Comparison of ENCODE assay signal across 25 cellular contexts in genomic region chr10:4231439-4231838, GRCh38.
"Had no signal": no experiment of that assay in that cellular context is flagged by ENCODE, and none has a peak within 500 bp of the region (broad histone marks: within the 10 kb centered on the region; RNA-seq: fewer than 3 reads in every experiment).

No MANE protein-coding gene starts in this region.

- H3K4me1 ChIP-seq: stomach, testis, thyroid gland, tibial nerve, upper lobe of left lung, upper lobe of right lung, uterus, vagina had no signal

- H3K4me3 ChIP-seq: stomach, suprapubic skin, testis, thoracic aorta, thyroid gland, tibial artery, tibial nerve, transverse colon, upper lobe of left lung, upper lobe of right lung, uterus, vagina had no signal

- H3K36me3 ChIP-seq: stomach, suprapubic skin, thoracic aorta, thyroid gland, tibial nerve, transverse colon, upper lobe of left lung, upper lobe of right lung, uterus, vagina had no signal

- ATAC-seq: stimulated activated effector memory CD8-positive, alpha-beta T cell treated with anti-CD3 and anti-CD28 coated beads, Interleukin-12 subunit alpha, Interleukin-12 subunit beta, amount 100 ng/mL, for 72 hours; stimulated activated memory B cell treated with anti-CD40 and anti-IgM and Interleukin-4, amounts not matched to agents 10 μg/mL and 1 μg/mL and 100 μg/mL, for 72 hours; stimulated activated naive B cell treated with anti-CD40 and anti-IgM and Interleukin-4, amounts not matched to agents 10 μg/mL and 1 μg/mL and 100 μg/mL, for 72 hours; stimulated activated naive CD8-positive, alpha-beta T cell treated with anti-CD3 and anti-CD28 coated beads, Interleukin-15, amount 100 ng/mL, for 72 hours; stimulated activated naive CD8-positive, alpha-beta T cell treated with anti-CD3 and anti-CD28 coated beads, Interleukin-15, Interleukin-2, amounts not matched to agents 100 U/mL and 50 U/mL, for 24 hours; upper lobe of right lung had no signal

- DNase-seq: stimulated activated CD4-positive, alpha-beta T cell treated with anti-CD3 and anti-CD28 coated beads, Interleukin-2, amount 100 ng/mL, for 48 hours; stimulated activated CD4-positive, alpha-beta T cell treated with anti-CD3 and anti-CD28 coated beads, Interleukin-4, amount 100 ng/mL, for 1 hour; stimulated activated CD4-positive, alpha-beta T cell treated with anti-CD3 and anti-CD28 coated beads, Interleukin-4, amount 100 ng/mL, for 24 hours; stimulated activated CD4-positive, alpha-beta T cell treated with anti-CD3 and anti-CD28 coated beads, Interleukin-4, amount 100 ng/mL, for 4 hours; stimulated activated CD8-positive, alpha-beta memory T cell treated with anti-CD3 and anti-CD28 coated beads, Interleukin-4, amount 100 ng/mL, for 48 hours; stimulated activated naive B cell treated with anti-CD40 and anti-IgM and Interleukin-4, amounts not matched to agents 10 μg/mL and 1 μg/mL and 100 μg/mL, for 72 hours; stimulated activated naive CD4-positive, alpha-beta T cell; stimulated activated naive CD4-positive, alpha-beta T cell treated with Interleukin-2 at 50 U/mL for 16 hours; stimulated activated naive CD8-positive, alpha-beta T cell treated with anti-CD3 and anti-CD28 coated beads, Interleukin-15, amount 100 ng/mL, for 72 hours; stimulated activated naive CD8-positive, alpha-beta T cell treated with anti-CD3 and anti-CD28 coated beads, Interleukin-15, Interleukin-2, amounts not matched to agents 100 U/mL and 50 U/mL, for 24 hours; stomach; substantia nigra; testis; thyroid gland; tibial artery; transverse colon; upper lobe of left lung; upper lobe of right lung; uterus had no signal

- H3K9me3 ChIP-seq: suprapubic skin, testis, thyroid gland, upper lobe of left lung, upper lobe of right lung, uterus, vagina had no signal

- H3K27ac ChIP-seq: stomach, suprapubic skin, testis, thoracic aorta, thyroid gland, tibial nerve, transverse colon, upper lobe of left lung, upper lobe of right lung, uterus, vagina had no signal

- H3K27me3 ChIP-seq: stomach, suprapubic skin, testis, thyroid gland, tibial artery, tibial nerve, transverse colon, upper lobe of left lung, upper lobe of right lung, uterus, vagina had no signal
